Comparison of ENCODE assay signal across 8 cellular contexts in genomic region chr15:79924379-79924778, GRCh38. TPM values are rescaled to one million over a fixed set of nuclear protein-coding genes. Genes with fewer than 3 reads are reported as not detected.
DNase-seq lines count a peak whose midpoint lies in the region; ATAC-seq and TF ChIP-seq lines count a peak whose summit lies in the region.

No MANE protein-coding gene starts in this region.

- H3K4me3 ChIP-seq in left lung (peak overlapping the region; percentile 94 to 100), testis (peak overlapping the region; percentile 80 to 88)

- 63 to 69% methylated on average over 24 of the region's 24 CpGs for WGBS in testis, 2 donors

- no peak for TF ChIP-seq POLR2A in testis (IDR thresholded peaks at IDR 0.05)

- peaks cover 3% of the 10 kb centered on the region for H3K27me3 Mint-ChIP-seq in activated CD4-positive, alpha-beta T cell treated with anti-CD3 and anti-CD28 coated beads, Interleukin-2, amount 10 ng/mL, durations not matched to agents 24 days and 14 days
- H3K27me3 Mint-ChIP-seq in activated naive CD8-positive, alpha-beta T cell treated with anti-CD3 and anti-CD28 coated beads, Interleukin-2, amount 50 U/mL, for 24 hours: no peaks in the 10 kb centered on the region

- intact Hi-C loops in activated CD4-positive, alpha-beta T cell treated with anti-CD3 and anti-CD28 coated beads, Interleukin-2, amount 10 ng/mL, durations not matched to agents 24 days and 14 days (cut with micrococcal nuclease): no loop called here
- intact Hi-C loops in left lung (cut with DNase I) (no loop called here), testis (cut with DNase I; ENCODE audit: low total_unique reads) (no loop called here)

- H3K4me1 Mint-ChIP-seq in activated CD4-positive, alpha-beta T cell treated with anti-CD3 and anti-CD28 coated beads, Interleukin-2, amount 10 ng/mL, durations not matched to agents 24 days and 14 days: peaks cover 15% of the 10 kb centered on the region
- peaks cover 24% of the 10 kb centered on the region for H3K4me1 Mint-ChIP-seq in activated naive CD8-positive, alpha-beta T cell treated with anti-CD3 and anti-CD28 coated beads, Interleukin-2, amount 50 U/mL, for 24 hours

- H3K27me3 ChIP-seq in left lung (no peaks in the 10 kb centered on the region), testis (no peaks in the 10 kb centered on the region)

- peaks cover 0 to 24% of the 10 kb centered on the region in 2 donors for H3K36me3 ChIP-seq in left lung
- H3K36me3 ChIP-seq in testis (ENCODE audit: low read depth, missing control alignments): no peaks in the 10 kb centered on the region

- H3K36me3 Mint-ChIP-seq in activated CD4-positive, alpha-beta T cell treated with anti-CD3 and anti-CD28 coated beads, Interleukin-2, amount 10 ng/mL, durations not matched to agents 24 days and 14 days (ENCODE audit: low read depth): peaks cover 39% of the 10 kb centered on the region
- peaks cover 38% of the 10 kb centered on the region for H3K36me3 Mint-ChIP-seq in activated naive CD8-positive, alpha-beta T cell treated with anti-CD3 and anti-CD28 coated beads, Interleukin-2, amount 50 U/mL, for 24 hours (ENCODE audit: low read depth)

- peaks cover 0 to 13% of the 10 kb centered on the region in 2 donors for H3K4me1 ChIP-seq in left lung
- H3K4me1 ChIP-seq in testis: peaks cover 10% of the 10 kb centered on the region

- peak; percentile 61 for DNase-seq in activated CD4-positive, alpha-beta T cell treated with anti-CD3 and anti-CD28 coated beads, Interleukin-2, amount 10 ng/mL, durations not matched to agents 24 days and 14 days
- DNase-seq in activated CD4-positive, alpha-beta T cell treated with anti-CD3 and anti-CD28 coated beads, Interleukin-2, amount 50 U/mL, for 1 hour: no peak
- no peak for DNase-seq in activated naive CD8-positive, alpha-beta T cell treated with anti-CD3 and anti-CD28 coated beads, Interleukin-2, amount 50 U/mL, for 24 hours
- DNase-seq in left lung: peak in 1 of 2 donors; percentile 72
- no peak for DNase-seq in testis
- DNase-seq in LoVo (ENCODE audit: low spot score): no peak
- no peak for DNase-seq in NCI-H187 treated with DMSO at 0.1 percent for 48 hours (lab: John Stamatoyannopoulos, UW)

- no peak for TF ChIP-seq CTCF in left lung (IDR thresholded peaks at IDR 0.05)
- no peak for TF ChIP-seq CTCF in testis (IDR thresholded peaks at IDR 0.05)

- H3K27ac ChIP-seq in left lung: peak overlapping the region; percentile 96 to 99
- peak overlapping the region; percentile 86 to 91 for H3K27ac ChIP-seq in testis

- peaks cover 12% of the 10 kb centered on the region for H3K9me3 Mint-ChIP-seq in activated CD4-positive, alpha-beta T cell treated with anti-CD3 and anti-CD28 coated beads, Interleukin-2, amount 10 ng/mL, durations not matched to agents 24 days and 14 days
- H3K9me3 Mint-ChIP-seq in activated naive CD8-positive, alpha-beta T cell treated with anti-CD3 and anti-CD28 coated beads, Interleukin-2, amount 50 U/mL, for 24 hours: peaks cover 14% of the 10 kb centered on the region

- H3K9me3 ChIP-seq in left lung: peaks cover 0 to 24% of the 10 kb centered on the region in 2 donors
- H3K9me3 ChIP-seq in testis: no peaks in the 10 kb centered on the region

- H3K27ac Mint-ChIP-seq in activated CD4-positive, alpha-beta T cell treated with anti-CD3 and anti-CD28 coated beads, Interleukin-2, amount 10 ng/mL, durations not matched to agents 24 days and 14 days: no peak overlapping the region
- peak overlapping the region; percentile 94 for H3K27ac Mint-ChIP-seq in activated naive CD8-positive, alpha-beta T cell treated with anti-CD3 and anti-CD28 coated beads, Interleukin-2, amount 50 U/mL, for 24 hours

- H3K4me3 Mint-ChIP-seq in activated CD4-positive, alpha-beta T cell treated with anti-CD3 and anti-CD28 coated beads, Interleukin-2, amount 10 ng/mL, durations not matched to agents 24 days and 14 days: peak overlapping the region; percentile 98
- peak overlapping the region; percentile 94 for H3K4me3 Mint-ChIP-seq in activated naive CD8-positive, alpha-beta T cell treated with anti-CD3 and anti-CD28 coated beads, Interleukin-2, amount 50 U/mL, for 24 hours

- no peak for ATAC-seq in activated naive CD8-positive, alpha-beta T cell treated with anti-CD3 and anti-CD28 coated beads, Interleukin-2, amount 50 U/mL, for 24 hours
- ATAC-seq in left lung (no peak), GM19452 (IDR thresholded peaks at IDR 0.05; ENCODE audit: unreplicated experiment) (no peak)

RNA-seq across cellular contexts. Expression of gene MTHFS, which starts 27.6 kb away (rescaled TPM):
- total RNA-seq in activated CD4-positive, alpha-beta T cell treated with anti-CD3 and anti-CD28 coated beads, Interleukin-2, amount 10 ng/mL, durations not matched to agents 24 days and 14 days: 34.5 and 35.3 TPM in 2 replicates
- total RNA-seq in left lung (10 to 100 TPM; 30.5 to 40.1 TPM), testis (10 to 100 TPM; 32.5 to 44.2 TPM)
- polyA plus RNA-seq in testis (ENCODE audit: insufficient read depth, low read depth, low replicate concordance): 24.9 TPM

RNA-seq across cellular contexts. Expression of gene BCL2A1, which starts 46.6 kb away (rescaled TPM):
- total RNA-seq in activated CD4-positive, alpha-beta T cell treated with anti-CD3 and anti-CD28 coated beads, Interleukin-2, amount 10 ng/mL, durations not matched to agents 24 days and 14 days: 110 and 111 TPM in 2 replicates
- total RNA-seq in left lung (10 to 100 TPM; 28.7 to 99.2 TPM), testis (not detected)
- polyA plus RNA-seq in testis (ENCODE audit: insufficient read depth, low read depth, low replicate concordance): 2.3 TPM

Comparison
In these comparisons a context has a peak if more than half of its experiments do, and no peak if none do; other contexts are left out.
1. RNA of gene BCL2A1, which starts 46.6 kb away (total RNA-seq): 110 to 111 TPM in activated CD4-positive, alpha-beta T cell treated with anti-CD3 and anti-CD28 coated beads, Interleukin-2, amount 10 ng/mL, durations not matched to agents 24 days and 14 days and 28.7 to 99.2 TPM in left lung; not detected in testis; every median in the first group is over 10 times any median in the second.